25 cellular contexts compared by ENCODE assay signal in the genomic region with DNA sequence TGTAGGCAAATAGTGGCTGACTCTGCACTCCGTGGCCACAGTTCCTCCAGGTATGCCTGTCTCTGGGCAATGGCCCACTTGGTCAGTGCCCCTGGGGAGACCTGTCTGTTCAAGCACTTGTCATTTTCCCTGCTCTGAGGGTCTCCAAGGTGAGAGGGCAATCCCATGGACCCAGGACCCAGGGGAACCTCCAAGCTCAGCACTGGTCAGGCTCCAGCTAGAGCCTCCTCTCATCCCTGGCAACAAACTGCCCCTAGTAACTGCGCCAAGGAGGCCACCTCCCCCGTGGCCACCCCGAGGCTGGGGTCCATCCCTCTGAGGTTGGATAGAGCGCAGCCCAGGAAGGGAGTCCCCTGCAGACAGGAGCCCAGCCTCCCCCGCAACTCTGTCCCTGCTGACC. TPM values are rescaled to one million over a fixed set of nuclear protein-coding genes. Genes with fewer than 3 reads are reported as not detected.
"Had no signal": no experiment of that assay in that cellular context is flagged by ENCODE, and none has a peak within 500 bp of the region (broad histone marks: within the 10 kb centered on the region; RNA-seq: fewer than 3 reads in every experiment).

No MANE protein-coding gene starts in this region.

- H3K4me3 ChIP-seq: ovary had no signal

- H3K27me3 ChIP-seq: ovary had no signal

- H3K27me3 Mint-ChIP-seq: activated naive CD8-positive, alpha-beta T cell treated with anti-CD3 and anti-CD28 coated beads, Interleukin-2, amount 50 U/mL, for 24 hours; stimulated activated memory B cell treated with anti-CD40 and anti-IgM and Interleukin-4, amounts not matched to agents 10 μg/mL and 1 μg/mL and 100 μg/mL, for 72 hours had no signal

- H3K9me3 ChIP-seq: esophagus squamous epithelium, neutrophil, ovary, suprapubic skin, tibial artery had no signal

- H3K27ac ChIP-seq: neutrophil, ovary, suprapubic skin, tibial artery had no signal

- H3K36me3 ChIP-seq: esophagus squamous epithelium, neutrophil, ovary, suprapubic skin, tibial artery had no signal

- DNase-seq: activated CD4-positive, alpha-beta T cell treated with anti-CD3 and anti-CD28 coated beads for 4 hours; activated CD4-positive, alpha-beta T cell treated with anti-CD3 and anti-CD28 coated beads, Interleukin-2, amount 50 U/mL, for 48 hours; activated gamma-delta T cell; activated naive CD8-positive, alpha-beta T cell treated with anti-CD3 and anti-CD28 coated beads, Interleukin-2, amount 50 U/mL, for 24 hours; amygdala; central memory CD4-positive, alpha-beta T cell; esophagus squamous epithelium; foreskin melanocyte; left cardiac atrium; left ventricle myocardium superior; midbrain; naive thymus-derived CD4-positive, alpha-beta T cell; ovary; stimulated activated CD4-positive, alpha-beta T cell treated with anti-CD3 and anti-CD28 coated beads, Interleukin-1b, Interleukin-23, amount 100 ng/mL, for 48 hours; stimulated activated CD4-positive, alpha-beta T cell treated with anti-CD3 and anti-CD28 coated beads, Interleukin-4, amount 100 ng/mL, for 4 hours; stimulated activated CD8-positive, alpha-beta memory T cell treated with anti-CD3 and anti-CD28 coated beads, Interleukin-4, amount 100 ng/mL, for 48 hours; tibial artery had no signal

- H3K27ac Mint-ChIP-seq: activated naive CD4-positive, alpha-beta T cell treated with anti-CD3 and anti-CD28 coated beads, Interleukin-2, amount 50 U/mL, for 24 hours; activated naive CD8-positive, alpha-beta T cell treated with anti-CD3 and anti-CD28 coated beads, Interleukin-2, amount 50 U/mL, for 24 hours; dendritic cell treated with granulocyte-macrophage colony-stimulating factor and Interleukin-4, amounts not matched to agents 40 ng/mL and 50 ng/mL, for 4 days; naive thymus-derived CD4-positive, alpha-beta T cell; progenitor cell of endocrine pancreas; stimulated activated memory B cell treated with anti-CD40 and anti-IgM and Interleukin-4, amounts not matched to agents 10 μg/mL and 1 μg/mL and 100 μg/mL, for 72 hours had no signal

- H3K4me3 Mint-ChIP-seq: activated naive CD4-positive, alpha-beta T cell treated with anti-CD3 and anti-CD28 coated beads, Interleukin-2, amount 50 U/mL, for 24 hours; activated naive CD8-positive, alpha-beta T cell treated with anti-CD3 and anti-CD28 coated beads, Interleukin-2, amount 50 U/mL, for 24 hours; dendritic cell treated with granulocyte-macrophage colony-stimulating factor and Interleukin-4, amounts not matched to agents 40 ng/mL and 50 ng/mL, for 4 days; naive thymus-derived CD4-positive, alpha-beta T cell; stimulated activated memory B cell treated with anti-CD40 and anti-IgM and Interleukin-4, amounts not matched to agents 10 μg/mL and 1 μg/mL and 100 μg/mL, for 72 hours had no signal

- H3K9me3 Mint-ChIP-seq: activated naive CD4-positive, alpha-beta T cell treated with anti-CD3 and anti-CD28 coated beads, Interleukin-2, amount 50 U/mL, for 24 hours; activated naive CD8-positive, alpha-beta T cell treated with anti-CD3 and anti-CD28 coated beads, Interleukin-2, amount 50 U/mL, for 24 hours; dendritic cell treated with granulocyte-macrophage colony-stimulating factor and Interleukin-4, amounts not matched to agents 40 ng/mL and 50 ng/mL, for 4 days; naive thymus-derived CD4-positive, alpha-beta T cell; stimulated activated memory B cell treated with anti-CD40 and anti-IgM and Interleukin-4, amounts not matched to agents 10 μg/mL and 1 μg/mL and 100 μg/mL, for 72 hours had no signal

- H3K4me1 Mint-ChIP-seq: activated naive CD4-positive, alpha-beta T cell treated with anti-CD3 and anti-CD28 coated beads, Interleukin-2, amount 50 U/mL, for 24 hours; activated naive CD8-positive, alpha-beta T cell treated with anti-CD3 and anti-CD28 coated beads, Interleukin-2, amount 50 U/mL, for 24 hours; naive thymus-derived CD4-positive, alpha-beta T cell; stimulated activated memory B cell treated with anti-CD40 and anti-IgM and Interleukin-4, amounts not matched to agents 10 μg/mL and 1 μg/mL and 100 μg/mL, for 72 hours had no signal

- ATAC-seq: activated naive CD8-positive, alpha-beta T cell treated with anti-CD3 and anti-CD28 coated beads, Interleukin-2, amount 50 U/mL, for 24 hours; left cardiac atrium; left ventricle myocardium superior; naive thymus-derived CD4-positive, alpha-beta T cell; sciatic nerve; stimulated activated memory B cell treated with anti-CD40 and anti-IgM and Interleukin-4, amounts not matched to agents 10 μg/mL and 1 μg/mL and 100 μg/mL, for 72 hours had no signal

RNA-seq across cellular contexts. Expression of a gene that starts 0.7 kb away (rescaled TPM):
- total RNA-seq: lung microvascular endothelial cell had no signal
